Comparison of ENCODE assay signal across 26 cellular contexts in the genomic region with DNA sequence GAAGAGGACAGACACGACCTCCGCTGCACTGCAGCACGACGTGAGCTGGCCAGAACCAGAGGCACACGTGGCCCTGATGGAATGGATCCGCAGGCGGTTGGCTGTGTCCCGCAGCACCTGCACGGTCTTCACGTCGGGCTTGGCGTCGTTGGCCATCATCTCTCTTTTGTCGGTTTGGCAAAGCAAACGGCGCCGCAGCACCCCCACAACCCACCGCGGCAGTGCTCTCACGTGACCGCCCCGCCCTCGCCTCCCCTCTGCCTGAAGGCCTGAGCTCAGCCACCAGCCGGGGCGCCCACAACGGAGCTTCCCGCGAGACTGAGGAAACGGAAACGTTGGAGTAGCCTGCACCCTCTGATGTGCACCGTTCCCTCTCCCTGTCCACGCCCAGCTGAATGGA. TPM values are rescaled to one million over a fixed set of nuclear protein-coding genes. Genes with fewer than 3 reads are reported as not detected.
"Had no signal": no experiment of that assay in that cellular context is flagged by ENCODE, and none has a peak within 500 bp of the region (broad histone marks: within the 10 kb centered on the region; RNA-seq: fewer than 3 reads in every experiment).

A gene with protein sequence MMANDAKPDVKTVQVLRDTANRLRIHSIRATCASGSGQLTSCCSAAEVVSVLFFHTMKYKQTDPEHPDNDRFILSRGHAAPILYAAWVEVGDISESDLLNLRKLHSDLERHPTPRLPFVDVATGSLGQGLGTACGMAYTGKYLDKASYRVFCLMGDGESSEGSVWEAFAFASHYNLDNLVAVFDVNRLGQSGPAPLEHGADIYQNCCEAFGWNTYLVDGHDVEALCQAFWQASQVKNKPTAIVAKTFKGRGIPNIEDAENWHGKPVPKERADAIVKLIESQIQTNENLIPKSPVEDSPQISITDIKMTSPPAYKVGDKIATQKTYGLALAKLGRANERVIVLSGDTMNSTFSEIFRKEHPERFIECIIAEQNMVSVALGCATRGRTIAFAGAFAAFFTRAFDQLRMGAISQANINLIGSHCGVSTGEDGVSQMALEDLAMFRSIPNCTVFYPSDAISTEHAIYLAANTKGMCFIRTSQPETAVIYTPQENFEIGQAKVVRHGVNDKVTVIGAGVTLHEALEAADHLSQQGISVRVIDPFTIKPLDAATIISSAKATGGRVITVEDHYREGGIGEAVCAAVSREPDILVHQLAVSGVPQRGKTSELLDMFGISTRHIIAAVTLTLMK (minus strand): TSS at position 179 of the 400 bp plus-strand sequence. CDS start 20 bp downstream, at position 159.

- H3K4me3 ChIP-seq: SJSA1 had no signal

- H3K27ac ChIP-seq: SJSA1 had no signal

- H3K4me3 Mint-ChIP-seq: activated CD4-positive, alpha-beta memory T cell treated with anti-CD3 and anti-CD28 coated beads, Interleukin-2, amount 10 ng/mL, durations not matched to agents 7 days and 5 days; activated CD4-positive, alpha-beta T cell treated with anti-CD3 and anti-CD28 coated beads, Interleukin-2, amount 10 ng/mL, durations not matched to agents 7 days and 5 days; activated naive CD4-positive, alpha-beta T cell treated with anti-CD3 and anti-CD28 coated beads for 36 hours; activated naive CD8-positive, alpha-beta T cell; activated T-helper 17 cell treated with anti-CD3 and anti-CD28 coated beads, Interleukin-2, amount 50 U/mL, for 72 hours; brain; central memory CD8-positive, alpha-beta T cell; T-cell had no signal

- H3K27me3 Mint-ChIP-seq: brain had no signal

- H3K9me3 Mint-ChIP-seq: activated CD4-positive, alpha-beta memory T cell treated with anti-CD3 and anti-CD28 coated beads, Interleukin-2, amount 10 ng/mL, durations not matched to agents 7 days and 5 days; activated CD4-positive, alpha-beta T cell treated with anti-CD3 and anti-CD28 coated beads, Interleukin-2, amount 10 ng/mL, durations not matched to agents 7 days and 5 days; activated naive CD4-positive, alpha-beta T cell treated with anti-CD3 and anti-CD28 coated beads for 36 hours; activated T-helper 17 cell treated with anti-CD3 and anti-CD28 coated beads, Interleukin-2, amount 50 U/mL, for 72 hours; brain; central memory CD8-positive, alpha-beta T cell; T-cell had no signal

- H3K36me3 ChIP-seq: SJSA1 had no signal

- H3K27ac Mint-ChIP-seq: activated CD4-positive, alpha-beta memory T cell treated with anti-CD3 and anti-CD28 coated beads, Interleukin-2, amount 10 ng/mL, durations not matched to agents 7 days and 5 days; activated CD4-positive, alpha-beta T cell treated with anti-CD3 and anti-CD28 coated beads, Interleukin-2, amount 10 ng/mL, durations not matched to agents 7 days and 5 days; activated naive CD4-positive, alpha-beta T cell treated with anti-CD3 and anti-CD28 coated beads for 36 hours; activated naive CD8-positive, alpha-beta T cell; activated T-helper 17 cell treated with anti-CD3 and anti-CD28 coated beads, Interleukin-2, amount 50 U/mL, for 72 hours; brain; T-cell had no signal

- DNase-seq: activated CD4-positive, alpha-beta memory T cell treated with anti-CD3 and anti-CD28 coated beads, Interleukin-2, amount 10 ng/mL, durations not matched to agents 7 days and 5 days; activated CD4-positive, alpha-beta T cell treated with anti-CD3 and anti-CD28 coated beads, Interleukin-2, amount 10 ng/mL, durations not matched to agents 7 days and 5 days; activated CD4-positive, CD25-positive, alpha-beta regulatory T cell; activated gamma-delta T cell; activated naive CD4-positive, alpha-beta T cell treated with anti-CD3 and anti-CD28 coated beads for 36 hours; activated T-cell treated with anti-CD3 and anti-CD28 coated beads for 4 hours; activated T-cell treated with anti-CD3 and anti-CD28 coated beads, Interleukin-2, amount 50 U/mL, for 48 hours; amygdala; Kasumi-1; KBM-7; NCI-H1048; NCI-H1694; NCI-H2029; NCI-H524 treated with DMSO at 0.1 percent for 48 hours; PC-3; SHP77; T-cell; T-helper 2 cell; T1000 had no signal

- H3K36me3 Mint-ChIP-seq: activated naive CD8-positive, alpha-beta T cell; brain; T-cell had no signal

- H3K27me3 ChIP-seq: SJSA1 had no signal

- ATAC-seq: PC-3, T-cell had no signal

- H3K9me3 ChIP-seq: SJSA1 had no signal

- H3K4me1 ChIP-seq: SJSA1 had no signal

- H3K4me1 Mint-ChIP-seq: activated CD4-positive, alpha-beta memory T cell treated with anti-CD3 and anti-CD28 coated beads, Interleukin-2, amount 10 ng/mL, durations not matched to agents 7 days and 5 days; activated CD4-positive, alpha-beta T cell treated with anti-CD3 and anti-CD28 coated beads, Interleukin-2, amount 10 ng/mL, durations not matched to agents 7 days and 5 days; activated T-helper 17 cell treated with anti-CD3 and anti-CD28 coated beads, Interleukin-2, amount 50 U/mL, for 72 hours; brain; central memory CD8-positive, alpha-beta T cell; T-cell had no signal

RNA-seq across cellular contexts. Expression of the gene that starts here (rescaled TPM):
- total RNA-seq: activated CD4-positive, alpha-beta memory T cell treated with anti-CD3 and anti-CD28 coated beads, Interleukin-2, amount 10 ng/mL, durations not matched to agents 7 days and 5 days; activated CD4-positive, alpha-beta T cell treated with anti-CD3 and anti-CD28 coated beads, Interleukin-2, amount 10 ng/mL, durations not matched to agents 7 days and 5 days; activated CD8-positive, alpha-beta memory T cell treated with anti-CD3 and anti-CD28 coated beads for 36 hours; activated naive CD4-positive, alpha-beta T cell treated with anti-CD3 and anti-CD28 coated beads for 36 hours; activated T-helper 17 cell treated with anti-CD3 and anti-CD28 coated beads, Interleukin-2, amount 50 U/mL, for 72 hours; astrocyte; PC-3; SJSA1; T-cell had no signal
